13 cellular contexts compared by ENCODE assay signal in genomic region chr3:138081371-138082084, GRCh38. TPM values are rescaled to one million over a fixed set of nuclear protein-coding genes. Genes with fewer than 3 reads are reported as not detected.
DNase-seq lines count a peak whose midpoint lies in the region; ATAC-seq and TF ChIP-seq lines count a peak whose summit lies in the region.
"Had no signal": no experiment of that assay in that cellular context is flagged by ENCODE, and none has a peak within 500 bp of the region (broad histone marks: within the 10 kb centered on the region; RNA-seq: fewer than 3 reads in every experiment).

No MANE protein-coding gene starts in this region.

- H3K36me3 ChIP-seq in heart left ventricle: peaks cover 0 to 74% (median 42%) of the 10 kb centered on the region in 9 donors

- H3K9me3 Mint-ChIP-seq in activated CD4-positive, alpha-beta memory T cell treated with anti-CD3 and anti-CD28 coated beads, Interleukin-2, amount 10 ng/mL, durations not matched to agents 7 days and 5 days: no peaks in the 10 kb centered on the region
- H3K9me3 Mint-ChIP-seq in activated CD4-positive, alpha-beta memory T cell treated with anti-CD3 and anti-CD28 coated beads for 36 hours: no peaks in the 10 kb centered on the region
- H3K9me3 Mint-ChIP-seq in stimulated activated memory B cell treated with anti-CD40 and anti-IgM and Interleukin-4, amounts not matched to agents 10 μg/mL and 1 μg/mL and 100 μg/mL, for 72 hours: no peaks in the 10 kb centered on the region
- no peaks in the 10 kb centered on the region for H3K9me3 Mint-ChIP-seq in naive thymus-derived CD8-positive, alpha-beta T cell

- H3K27me3 Mint-ChIP-seq in activated CD4-positive, alpha-beta memory T cell treated with anti-CD3 and anti-CD28 coated beads, Interleukin-2, amount 10 ng/mL, durations not matched to agents 7 days and 5 days: peaks cover 14% of the 10 kb centered on the region
- H3K27me3 Mint-ChIP-seq in activated CD4-positive, alpha-beta memory T cell treated with anti-CD3 and anti-CD28 coated beads for 36 hours: no peaks in the 10 kb centered on the region
- H3K27me3 Mint-ChIP-seq in stimulated activated memory B cell treated with anti-CD40 and anti-IgM and Interleukin-4, amounts not matched to agents 10 μg/mL and 1 μg/mL and 100 μg/mL, for 72 hours: peaks cover 27% of the 10 kb centered on the region
- H3K27me3 Mint-ChIP-seq in naive thymus-derived CD8-positive, alpha-beta T cell: peaks cover 1 to 8% (median 4%) of the 10 kb centered on the region in 5 donors

- intact Hi-C loops in activated CD4-positive, alpha-beta memory T cell treated with anti-CD3 and anti-CD28 coated beads for 36 hours (cut with micrococcal nuclease): loop anchor here (5.0 kb wide), 1 partner anchor 36 kb away; the partner anchor contains the start of gene DZIP1L
- intact Hi-C loops in heart left ventricle (cut with DNase I): no loop called here

- H3K27me3 ChIP-seq in heart left ventricle: no peaks in the 10 kb centered on the region
- H3K27me3 ChIP-seq: Peyer's patch had no signal

- H3K4me1 Mint-ChIP-seq in activated CD4-positive, alpha-beta memory T cell treated with anti-CD3 and anti-CD28 coated beads, Interleukin-2, amount 10 ng/mL, durations not matched to agents 7 days and 5 days: peaks cover 32% of the 10 kb centered on the region
- H3K4me1 Mint-ChIP-seq in activated CD4-positive, alpha-beta memory T cell treated with anti-CD3 and anti-CD28 coated beads for 36 hours (ENCODE audit: low read depth): peaks cover 28% of the 10 kb centered on the region
- H3K4me1 Mint-ChIP-seq in stimulated activated memory B cell treated with anti-CD40 and anti-IgM and Interleukin-4, amounts not matched to agents 10 μg/mL and 1 μg/mL and 100 μg/mL, for 72 hours: no peaks in the 10 kb centered on the region
- peaks cover 0 to 19% (median 12%) of the 10 kb centered on the region in 4 donors for H3K4me1 Mint-ChIP-seq in naive thymus-derived CD8-positive, alpha-beta T cell

- CTCF ChIA-PET in activated CD4-positive, alpha-beta memory T cell treated with anti-CD3 and anti-CD28 coated beads, Interleukin-2, amount 10 ng/mL, durations not matched to agents 7 days and 5 days (lab: Charles Lee): interaction anchor here (1.0 to 3.9 kb wide), 2 partner anchors 11 to 16 kb away, joined by 3 to 17 read pairs; no protein-coding TSS in a partner anchor
- CTCF ChIA-PET in activated CD4-positive, alpha-beta memory T cell treated with anti-CD3 and anti-CD28 coated beads for 36 hours (lab: Charles Lee): interaction anchor here (0.9 to 3.7 kb wide), 5 partner anchors 15 to 869 kb away, joined by 3 to 17 read pairs (median 4); no protein-coding TSS in a partner anchor

- peak overlapping the region; percentile 56 for H3K4me3 Mint-ChIP-seq in activated CD4-positive, alpha-beta memory T cell treated with anti-CD3 and anti-CD28 coated beads, Interleukin-2, amount 10 ng/mL, durations not matched to agents 7 days and 5 days
- no peak overlapping the region for H3K4me3 Mint-ChIP-seq in activated CD4-positive, alpha-beta memory T cell treated with anti-CD3 and anti-CD28 coated beads for 36 hours
- H3K4me3 Mint-ChIP-seq in stimulated activated memory B cell treated with anti-CD40 and anti-IgM and Interleukin-4, amounts not matched to agents 10 μg/mL and 1 μg/mL and 100 μg/mL, for 72 hours: no peak overlapping the region
- peak overlapping the region in 1 of 10 donors; percentile 29 for H3K4me3 Mint-ChIP-seq in naive thymus-derived CD8-positive, alpha-beta T cell

- peak overlapping the region in 3 of 12 donors; percentile 7 to 14 (median 12) for H3K4me3 ChIP-seq in heart left ventricle
- H3K4me3 ChIP-seq: Peyer's patch, psoas muscle had no signal

- DNase-seq in activated CD4-positive, alpha-beta memory T cell treated with anti-CD3 and anti-CD28 coated beads, Interleukin-2, amount 10 ng/mL, durations not matched to agents 7 days and 5 days: no peak
- no peak for DNase-seq in activated CD4-positive, alpha-beta memory T cell treated with anti-CD3 and anti-CD28 coated beads for 36 hours
- DNase-seq in heart left ventricle: no peak
- DNase-seq in naive thymus-derived CD8-positive, alpha-beta T cell: no peak
- DNase-seq: AML-193, left cardiac atrium, NCI-H2081, Peyer's patch, psoas muscle had no signal

- no peak overlapping the region for H3K27ac Mint-ChIP-seq in activated CD4-positive, alpha-beta memory T cell treated with anti-CD3 and anti-CD28 coated beads, Interleukin-2, amount 10 ng/mL, durations not matched to agents 7 days and 5 days
- no peak overlapping the region for H3K27ac Mint-ChIP-seq in activated CD4-positive, alpha-beta memory T cell treated with anti-CD3 and anti-CD28 coated beads for 36 hours
- no peak overlapping the region for H3K27ac Mint-ChIP-seq in stimulated activated memory B cell treated with anti-CD40 and anti-IgM and Interleukin-4, amounts not matched to agents 10 μg/mL and 1 μg/mL and 100 μg/mL, for 72 hours
- no peak overlapping the region for H3K27ac Mint-ChIP-seq in naive thymus-derived CD8-positive, alpha-beta T cell

- 68 to 91% (median 80%) methylated on average over 5 of the region's 5 CpGs for WGBS in heart left ventricle, 4 donors

- no peak for TF ChIP-seq CTCF in heart left ventricle (IDR thresholded peaks at IDR 0.05)

- peaks cover 0 to 6% (median 0%) of the 10 kb centered on the region in 12 donors for H3K4me1 ChIP-seq in heart left ventricle
- H3K4me1 ChIP-seq: Peyer's patch, psoas muscle had no signal

- H3K27ac ChIP-seq in heart left ventricle: peak overlapping the region in 7 of 12 donors; percentile 14 to 70 (median 48)
- H3K27ac ChIP-seq: Peyer's patch, psoas muscle had no signal

- H3K9me3 ChIP-seq in heart left ventricle: no peaks in the 10 kb centered on the region
- H3K9me3 ChIP-seq: Peyer's patch, psoas muscle had no signal

- TF ChIP-seq POLR2A in heart left ventricle (IDR thresholded peaks at IDR 0.05): no peak

- POLR2A ChIA-PET in activated CD4-positive, alpha-beta memory T cell treated with anti-CD3 and anti-CD28 coated beads, Interleukin-2, amount 10 ng/mL, durations not matched to agents 7 days and 5 days (lab: Charles Lee): interaction anchor here (1.1 to 1.9 kb wide), 2 partner anchors 92 to 94 kb away, joined by 3 to 6 read pairs; partner anchors contain the start of gene DBR1
- POLR2A ChIA-PET in activated CD4-positive, alpha-beta memory T cell treated with anti-CD3 and anti-CD28 coated beads for 36 hours (lab: Charles Lee): interaction anchor here (2.4 kb wide), 1 partner anchor 15 kb away, joined by 11 read pairs; no protein-coding TSS in a partner anchor
- POLR2A ChIA-PET in naive thymus-derived CD8-positive, alpha-beta T cell (lab: Charles Lee): no interaction called here

- ATAC-seq in SK-N-SH treated with all-trans-retinoic acid at 6 μM for 48 hours (peak; percentile 66), heart left ventricle (peak in 3 of 4 donors; percentile 53 to 69 (median 64)), GM21723 (IDR thresholded peaks at IDR 0.05; ENCODE audit: unreplicated experiment) (no peak), GM18873 (IDR thresholded peaks at IDR 0.05; ENCODE audit: low FRiP score, unreplicated experiment) (no peak)
- peak; percentile 27 for ATAC-seq in stimulated activated memory B cell treated with anti-CD40 and anti-IgM and Interleukin-4, amounts not matched to agents 10 μg/mL and 1 μg/mL and 100 μg/mL, for 72 hours
- ATAC-seq in naive thymus-derived CD8-positive, alpha-beta T cell: no peak

- no peaks in the 10 kb centered on the region for H3K36me3 Mint-ChIP-seq in activated CD4-positive, alpha-beta memory T cell treated with anti-CD3 and anti-CD28 coated beads, Interleukin-2, amount 10 ng/mL, durations not matched to agents 7 days and 5 days (ENCODE audit: low read depth)
- no peaks in the 10 kb centered on the region for H3K36me3 Mint-ChIP-seq in activated CD4-positive, alpha-beta memory T cell treated with anti-CD3 and anti-CD28 coated beads for 36 hours
- H3K36me3 Mint-ChIP-seq in stimulated activated memory B cell treated with anti-CD40 and anti-IgM and Interleukin-4, amounts not matched to agents 10 μg/mL and 1 μg/mL and 100 μg/mL, for 72 hours: no peaks in the 10 kb centered on the region
- no peaks in the 10 kb centered on the region for H3K36me3 Mint-ChIP-seq in naive thymus-derived CD8-positive, alpha-beta T cell

TF ChIP-seq in SK-N-SH treated with all-trans-retinoic acid at 6 μM for 48 hours, 23 proteins besides CTCF, POLR2A, EP300 and RAD21 (continues in another document):
- TF ChIP-seq ZNF565 (CRISPR knock-in tag; conservative IDR thresholded peaks at IDR 0.05; ENCODE audit: low read depth) (no peak), ISL1 (CRISPR knock-in tag; IDR thresholded peaks at IDR 0.05) (no peak), CSRNP3 (CRISPR knock-in tag; IDR thresholded peaks at IDR 0.05) (no peak), CSDC2 (CRISPR knock-in tag; IDR thresholded peaks at IDR 0.05) (no peak)

RNA-seq across cellular contexts. Expression of gene DZIP1L, which starts 33.9 kb away (rescaled TPM):
- total RNA-seq in activated CD4-positive, alpha-beta memory T cell treated with anti-CD3 and anti-CD28 coated beads, Interleukin-2, amount 10 ng/mL, durations not matched to agents 7 days and 5 days: under 1 TPM in 1 of 2 experiments, not detected in 1; 0.05 TPM
- total RNA-seq in activated CD4-positive, alpha-beta memory T cell treated with anti-CD3 and anti-CD28 coated beads for 36 hours: not detected
- 1 to 10 TPM; 1.6 to 7.6 (median 4.0) TPM for total RNA-seq in heart left ventricle
- polyA plus RNA-seq in heart left ventricle: 1 to 10 TPM; 3.1 TPM
- not detected for total RNA-seq in naive thymus-derived CD8-positive, alpha-beta T cell
- not detected for polyA plus RNA-seq in naive thymus-derived CD8-positive, alpha-beta T cell

RNA-seq across cellular contexts. Expression of gene A4GNT, which starts 50.7 kb away (rescaled TPM):
- total RNA-seq in activated CD4-positive, alpha-beta memory T cell treated with anti-CD3 and anti-CD28 coated beads, Interleukin-2, amount 10 ng/mL, durations not matched to agents 7 days and 5 days: not detected
- not detected for total RNA-seq in activated CD4-positive, alpha-beta memory T cell treated with anti-CD3 and anti-CD28 coated beads for 36 hours
- not detected for total RNA-seq in heart left ventricle
- not detected for polyA plus RNA-seq in heart left ventricle
- total RNA-seq in naive thymus-derived CD8-positive, alpha-beta T cell: not detected
- polyA plus RNA-seq in naive thymus-derived CD8-positive, alpha-beta T cell: not detected
- total RNA-seq: left cardiac atrium, Peyer's patch, psoas muscle had no signal
- polyA plus RNA-seq: psoas muscle had no signal

Comparison
In these comparisons a context has a peak if more than half of its experiments do, and no peak if none do; other contexts are left out.
1. ATAC-seq: peak in SK-N-SH treated with all-trans-retinoic acid at 6 μM for 48 hours (single experiment), heart left ventricle (3 of 4) and stimulated activated memory B cell treated with anti-CD40 and anti-IgM and Interleukin-4, amounts not matched to agents 10 μg/mL and 1 μg/mL and 100 μg/mL, for 72 hours (single experiment); none in GM21723 (single experiment), GM18873 (single experiment) and naive thymus-derived CD8-positive, alpha-beta T cell (0 of 2).